In genomic region chr6:157096105-157096504, GRCh38 we compare ENCODE assay signal across 25 cellular contexts.
DNase-seq lines count a peak whose midpoint lies in the region; ATAC-seq and TF ChIP-seq lines count a peak whose summit lies in the region.
"Had no signal": no experiment of that assay in that cellular context is flagged by ENCODE, and none has a peak within 500 bp of the region (broad histone marks: within the 10 kb centered on the region; RNA-seq: fewer than 3 reads in every experiment).

No MANE protein-coding gene starts in this region.

- intact Hi-C loops in right lobe of liver (cut with DNase I) = no loop called here

- CTCF ChIA-PET in SK-N-SH (lab: Yijun Ruan, JAX) = no interaction called here

- H3K9me2 ChIP-seq in SK-N-SH (no peaks in the 10 kb centered on the region), Karpas-422 (replicated peaks; ENCODE audit: insufficient read depth, low read length) (no peaks in the 10 kb centered on the region)

- no peaks in the 10 kb centered on the region for H3K27me3 Mint-ChIP-seq in activated naive CD8-positive, alpha-beta T cell treated with anti-CD3 and anti-CD28 coated beads, Interleukin-2, amount 50 U/mL, for 24 hours
- H3K27me3 Mint-ChIP-seq in stimulated activated memory B cell treated with anti-CD40 and anti-IgM and Interleukin-4, amounts not matched to agents 10 μg/mL and 1 μg/mL and 100 μg/mL, for 72 hours = no peaks in the 10 kb centered on the region
- H3K27me3 Mint-ChIP-seq: activated naive CD4-positive, alpha-beta T cell treated with anti-CD3 and anti-CD28 coated beads, Interleukin-2, amount 10 ng/mL, durations not matched to agents 7 days and 5 days; B cell; central memory CD8-positive, alpha-beta T cell; naive B cell had no signal

- H3K4me3 ChIP-seq in SK-N-SH (ENCODE audit: low read depth in 2 of 2, low read length in 1 of 2) = no peak overlapping the region
- H3K4me3 ChIP-seq in right lobe of liver = no peak overlapping the region
- H3K4me3 ChIP-seq in Karpas-422 (ENCODE audit: low read length) = no peak overlapping the region
- H3K4me3 ChIP-seq: sigmoid colon had no signal

- H3K27me3 ChIP-seq in SK-N-SH (ENCODE audit: insufficient read depth) (no peaks in the 10 kb centered on the region), right lobe of liver (no peaks in the 10 kb centered on the region), Karpas-422 (ENCODE audit: low read length) (no peaks in the 10 kb centered on the region)
- H3K27me3 ChIP-seq: sigmoid colon had no signal

- H3K36me3 Mint-ChIP-seq in activated naive CD8-positive, alpha-beta T cell treated with anti-CD3 and anti-CD28 coated beads, Interleukin-2, amount 50 U/mL, for 24 hours (ENCODE audit: low read depth) = peaks cover 10% of the 10 kb centered on the region
- H3K36me3 Mint-ChIP-seq in stimulated activated memory B cell treated with anti-CD40 and anti-IgM and Interleukin-4, amounts not matched to agents 10 μg/mL and 1 μg/mL and 100 μg/mL, for 72 hours = peaks cover 48% of the 10 kb centered on the region

- H3K9me3 ChIP-seq in SK-N-SH (no peaks in the 10 kb centered on the region), right lobe of liver (no peaks in the 10 kb centered on the region), Karpas-422 (ENCODE audit: low read length) (no peaks in the 10 kb centered on the region)
- H3K9me3 ChIP-seq: sigmoid colon had no signal

- H3K4me1 ChIP-seq in SK-N-SH (ENCODE audit: control insufficient read depth in 1 of 2, insufficient read depth in 2 of 2, low read depth in 1 of 2, low read length in 1 of 2) (peaks cover 0 to 4% of the 10 kb centered on the region in 2 experiments; a peak in 2 of 4 replicates), right lobe of liver (peaks cover 0 to 23% (median 10%) of the 10 kb centered on the region in 4 donors), Karpas-422 (ENCODE audit: low read length) (peaks cover 14% of the 10 kb centered on the region)

- no peak for TF ChIP-seq RAD21 in SK-N-SH (IDR thresholded peaks at IDR 0.05; ENCODE audit: low read length)

- WGBS in SK-N-SH (ENCODE audit: low lambda C conversion rate) = 84% methylated on average over 4 of the region's 6 CpGs
- WGBS in right lobe of liver (ENCODE audit: insufficient coverage, low coverage, low lambda C conversion rate, missing lambda C conversion rate) = 64% methylated on average over 5 of the region's 6 CpGs

- TF ChIP-seq CTCF in SK-N-SH (IDR thresholded peaks at IDR 0.05) = no peak
- no peak for TF ChIP-seq CTCF in right lobe of liver (IDR thresholded peaks at IDR 0.05)

- no peak overlapping the region for H3K4me2 ChIP-seq in SK-N-SH
- no peak overlapping the region for H3K4me2 ChIP-seq in Karpas-422 (ENCODE audit: low read depth, low read length, poor library complexity, severe bottlenecking)

- H3K27ac ChIP-seq in SK-N-SH (ENCODE audit: low read depth in 2 of 2, low read length in 1 of 2) (no peak overlapping the region), right lobe of liver (peak overlapping the region; percentile 28 to 66 (median 58)), Karpas-422 (ENCODE audit: low read length) (no peak overlapping the region)
- H3K27ac ChIP-seq: parathyroid adenoma, sigmoid colon had no signal

- H3K4me3 Mint-ChIP-seq in activated naive CD8-positive, alpha-beta T cell treated with anti-CD3 and anti-CD28 coated beads, Interleukin-2, amount 50 U/mL, for 24 hours = no peak overlapping the region
- H3K4me3 Mint-ChIP-seq in stimulated activated memory B cell treated with anti-CD40 and anti-IgM and Interleukin-4, amounts not matched to agents 10 μg/mL and 1 μg/mL and 100 μg/mL, for 72 hours = no peak overlapping the region
- H3K4me3 Mint-ChIP-seq: activated naive CD4-positive, alpha-beta T cell treated with anti-CD3 and anti-CD28 coated beads, Interleukin-2, amount 10 ng/mL, durations not matched to agents 7 days and 5 days; B cell; central memory CD8-positive, alpha-beta T cell; T-helper 1 cell treated with Interleukin-12 subunit alpha and Interleukin-12 subunit beta and Interleukin-4 antibody, amounts not matched to agents 30 μg/mL and 1 μg/mL, for 36 hours had no signal

- H3K36me3 ChIP-seq in SK-N-SH (replicated peaks in 1 of 2; ENCODE audit: control insufficient read depth in 1 of 2, insufficient read depth in 2 of 2, low read length in 1 of 2) (peaks cover 7 to 21% of the 10 kb centered on the region in 2 experiments), right lobe of liver (no peaks in the 10 kb centered on the region), Karpas-422 (ENCODE audit: insufficient read depth, low read length) (no peaks in the 10 kb centered on the region; the same call in 1 of the 2 replicates)
- H3K36me3 ChIP-seq: sigmoid colon had no signal

- H3K9ac ChIP-seq in SK-N-SH = no peak overlapping the region
- no peak overlapping the region for H3K9ac ChIP-seq in Karpas-422 (ENCODE audit: low read length)
- H3K9ac ChIP-seq: parathyroid adenoma had no signal

- no peaks in the 10 kb centered on the region for H3F3A ChIP-seq in SK-N-SH (replicated peaks; ENCODE audit: insufficient read depth)

- TF ChIP-seq POLR2A in right lobe of liver (IDR thresholded peaks at IDR 0.05) = no peak

- peak overlapping the region; percentile 26 for H3K27ac Mint-ChIP-seq in activated naive CD8-positive, alpha-beta T cell treated with anti-CD3 and anti-CD28 coated beads, Interleukin-2, amount 50 U/mL, for 24 hours
- H3K27ac Mint-ChIP-seq in stimulated activated memory B cell treated with anti-CD40 and anti-IgM and Interleukin-4, amounts not matched to agents 10 μg/mL and 1 μg/mL and 100 μg/mL, for 72 hours = peak overlapping the region; percentile 39
- H3K27ac Mint-ChIP-seq: activated naive CD4-positive, alpha-beta T cell treated with anti-CD3 and anti-CD28 coated beads, Interleukin-2, amount 10 ng/mL, durations not matched to agents 7 days and 5 days; B cell; T-helper 1 cell treated with Interleukin-12 subunit alpha and Interleukin-12 subunit beta and Interleukin-4 antibody, amounts not matched to agents 30 μg/mL and 1 μg/mL, for 36 hours had no signal

- H3K9me3 Mint-ChIP-seq in activated naive CD8-positive, alpha-beta T cell treated with anti-CD3 and anti-CD28 coated beads, Interleukin-2, amount 50 U/mL, for 24 hours = no peaks in the 10 kb centered on the region
- H3K9me3 Mint-ChIP-seq in stimulated activated memory B cell treated with anti-CD40 and anti-IgM and Interleukin-4, amounts not matched to agents 10 μg/mL and 1 μg/mL and 100 μg/mL, for 72 hours = no peaks in the 10 kb centered on the region
- H3K9me3 Mint-ChIP-seq: activated naive CD4-positive, alpha-beta T cell treated with anti-CD3 and anti-CD28 coated beads, Interleukin-2, amount 10 ng/mL, durations not matched to agents 7 days and 5 days; central memory CD8-positive, alpha-beta T cell; naive B cell; T-helper 1 cell treated with Interleukin-12 subunit alpha and Interleukin-12 subunit beta and Interleukin-4 antibody, amounts not matched to agents 30 μg/mL and 1 μg/mL, for 36 hours had no signal

- H3K79me2 ChIP-seq in SK-N-SH (ENCODE audit: insufficient read depth) (peaks cover 8% of the 10 kb centered on the region), Karpas-422 (ENCODE audit: low read length) (peaks cover 88% of the 10 kb centered on the region)

- no peak for ATAC-seq in SK-N-SH treated with all-trans-retinoic acid at 6 μM for 48 hours
- no peak for ATAC-seq in activated naive CD8-positive, alpha-beta T cell treated with anti-CD3 and anti-CD28 coated beads, Interleukin-2, amount 50 U/mL, for 24 hours
- ATAC-seq in right lobe of liver = peak; percentile 18 to 71 (median 36)
- no peak for ATAC-seq in stimulated activated memory B cell treated with anti-CD40 and anti-IgM and Interleukin-4, amounts not matched to agents 10 μg/mL and 1 μg/mL and 100 μg/mL, for 72 hours
- no peak for ATAC-seq in GM21390 (IDR thresholded peaks at IDR 0.05; ENCODE audit: unreplicated experiment)

- H4K20me1 ChIP-seq in SK-N-SH (ENCODE audit: insufficient read depth) (no peaks in the 10 kb centered on the region), Karpas-422 (ENCODE audit: insufficient read depth, low read depth, low read length) (no peaks in the 10 kb centered on the region)

- H2AFZ ChIP-seq in SK-N-SH (ENCODE audit: low read depth) (no peak overlapping the region), Karpas-422 (ENCODE audit: low read length) (no peak overlapping the region)
- H2AFZ ChIP-seq: parathyroid adenoma had no signal

- no peak for DNase-seq in SK-N-SH
- no peak for DNase-seq in activated naive CD8-positive, alpha-beta T cell treated with anti-CD3 and anti-CD28 coated beads, Interleukin-2, amount 50 U/mL, for 24 hours
- no peak for DNase-seq in right lobe of liver
- no peak for DNase-seq in inferior parietal cortex (ENCODE audit: extremely low spot score)
- no peak for DNase-seq in Karpas-422
- DNase-seq: 8988T; activated CD4-positive, alpha-beta T cell treated with anti-CD3 and anti-CD28 coated beads for 4 hours; activated naive CD4-positive, alpha-beta T cell treated with anti-CD3 and anti-CD28 coated beads, Interleukin-2, amount 10 ng/mL, durations not matched to agents 7 days and 5 days; aorta; KG1; kidney; mesendoderm; naive B cell; NCI-H1436 treated with DMSO at 0.1 percent for 48 hours; NCI-H2171; NCI-H69; sigmoid colon; stimulated activated CD4-positive, alpha-beta T cell treated with anti-CD3 and anti-CD28 coated beads, Interleukin-15, amount 100 ng/mL, for 24 hours had no signal

- POLR2A ChIA-PET in SK-N-SH (lab: Yijun Ruan, JAX) = no interaction called here

- no peak for TF ChIP-seq EP300 in SK-N-SH (IDR thresholded peaks at IDR 0.05; ENCODE audit: borderline replicate concordance in 1 of 2, low read depth in 1 of 2, low read length in 1 of 2)

- peaks cover 42% of the 10 kb centered on the region for H3K4me1 Mint-ChIP-seq in activated naive CD8-positive, alpha-beta T cell treated with anti-CD3 and anti-CD28 coated beads, Interleukin-2, amount 50 U/mL, for 24 hours
- peaks cover 63% of the 10 kb centered on the region for H3K4me1 Mint-ChIP-seq in stimulated activated memory B cell treated with anti-CD40 and anti-IgM and Interleukin-4, amounts not matched to agents 10 μg/mL and 1 μg/mL and 100 μg/mL, for 72 hours

TF ChIP-seq in SK-N-SH, 30 proteins besides CTCF, POLR2A, EP300 and RAD21 (continues in another document):
- TF ChIP-seq PBX3 (IDR thresholded peaks at IDR 0.05) = no peak
- TF ChIP-seq MAX (IDR thresholded peaks at IDR 0.05; ENCODE audit: low read depth) = no peak
- no peak for TF ChIP-seq FOXM1 (IDR thresholded peaks at IDR 0.05; ENCODE audit: low read depth)
- no peak for TF ChIP-seq YY1 (IDR thresholded peaks at IDR 0.05; ENCODE audit: low read depth)

Comparison
In these comparisons a context has a peak if more than half of its experiments do, and no peak if none do; other contexts are left out.
1. ATAC-seq: peak in right lobe of liver (4 of 4); none in SK-N-SH treated with all-trans-retinoic acid at 6 μM for 48 hours (single experiment), activated naive CD8-positive, alpha-beta T cell treated with anti-CD3 and anti-CD28 coated beads, Interleukin-2, amount 50 U/mL, for 24 hours (single experiment), stimulated activated memory B cell treated with anti-CD40 and anti-IgM and Interleukin-4, amounts not matched to agents 10 μg/mL and 1 μg/mL and 100 μg/mL, for 72 hours (single experiment) and GM21390 (single experiment).
2. H3K27ac ChIP-seq: peak in right lobe of liver (3 of 3); none in SK-N-SH (0 of 2) and Karpas-422 (single experiment).